17 cellular contexts compared by ENCODE assay signal in genomic region chr2:172745636-172746035, GRCh38.
"Had no signal": no experiment of that assay in that cellular context is flagged by ENCODE, and none has a peak within 500 bp of the region (broad histone marks: within the 10 kb centered on the region; RNA-seq: fewer than 3 reads in every experiment).

No MANE protein-coding gene starts in this region.

- H3K4me3 ChIP-seq: colonic mucosa, esophagus squamous epithelium, gastrocnemius medialis, heart right ventricle, lung, neural progenitor cell, ovary, sigmoid colon, thoracic aorta, upper lobe of right lung had no signal

- DNase-seq: activated CD4-positive, CD25-positive, alpha-beta regulatory T cell treated with anti-CD3 and anti-CD28 coated beads, Interleukin-2, amount 50 U/mL, for 72 hours; activated naive CD8-positive, alpha-beta T cell treated with anti-CD3 and anti-CD28 coated beads for 36 hours; aorta; caudate nucleus; colonic mucosa; esophagus squamous epithelium; gastrocnemius medialis; heart right ventricle; naive B cell; ovary; sigmoid colon; T-cell; T-helper 9 cell; upper lobe of right lung had no signal
